In genomic region chr16:81798311-81799137, GRCh38 we compare ENCODE assay signal across 7 cellular contexts. TPM values are rescaled to one million over a fixed set of nuclear protein-coding genes. Genes with fewer than 3 reads are reported as not detected.
DNase-seq lines count a peak whose midpoint lies in the region; ATAC-seq and TF ChIP-seq lines count a peak whose summit lies in the region.

No MANE protein-coding gene starts in this region.

- ATAC-seq in GM18858 (IDR thresholded peaks at IDR 0.05; ENCODE audit: unreplicated experiment) (peak; percentile 36), GM21825 (IDR thresholded peaks at IDR 0.05; ENCODE audit: unreplicated experiment) (peak; percentile 50)

- no peaks in the 10 kb centered on the region for H3K9me3 ChIP-seq in Loucy (ENCODE audit: insufficient read depth, low read depth, low read length)

- H3K4me3 Mint-ChIP-seq in endothelial cell (ENCODE audit: unreplicated experiment): peak overlapping the region; percentile 54

- peak; percentile 36; the same call in 1 of the 2 replicates for TF ChIP-seq CTCF in Loucy (conservative IDR thresholded peaks at IDR 0.05; ENCODE audit: low read length)
- no peak for TF ChIP-seq CTCF in endothelial cell (IDR thresholded peaks at IDR 0.05; ENCODE audit: unreplicated experiment)

- peaks cover 4% of the 10 kb centered on the region for H3K27me3 Mint-ChIP-seq in endothelial cell (ENCODE audit: unreplicated experiment)

- peak overlapping the region; percentile 45 for H3K27ac Mint-ChIP-seq in endothelial cell (ENCODE audit: unreplicated experiment)

- no peaks in the 10 kb centered on the region for H3K9me3 Mint-ChIP-seq in endothelial cell (ENCODE audit: unreplicated experiment)

- no peaks in the 10 kb centered on the region for H3K27me3 ChIP-seq in Loucy (ENCODE audit: insufficient read depth, low read length, poor library complexity, severe bottlenecking)

- no peaks in the 10 kb centered on the region for H3K9me2 ChIP-seq in Loucy (replicated peaks; ENCODE audit: low read depth, low read length)

- peak overlapping the region; percentile 71 for H3K9ac ChIP-seq in Loucy (ENCODE audit: low read depth, low read length, poor library complexity, severe bottlenecking)

- peaks cover 36% of the 10 kb centered on the region for H3K4me1 ChIP-seq in Loucy (ENCODE audit: insufficient read depth, low read length, poor library complexity, severe bottlenecking)

- peak overlapping the region; percentile 44 for H2AFZ ChIP-seq in Loucy (ENCODE audit: low read length)

- DNase-seq in endothelial cell (ENCODE audit: low spot score): no peak
- DNase-seq in NK-92 (lab: John Stamatoyannopoulos, UW; ENCODE audit: unreplicated experiment): no peak
- DNase-seq in medulla oblongata (ENCODE audit: extremely low spot score): no peak
- DNase-seq in GM03348 (ENCODE audit: low spot score): no peak

- no peaks in the 10 kb centered on the region for H4K20me1 ChIP-seq in Loucy (ENCODE audit: insufficient read depth, low read length, poor library complexity, severe bottlenecking)

- H3K4me3 ChIP-seq in Loucy (ENCODE audit: low read length, poor library complexity, severe bottlenecking): peak overlapping the region; percentile 57

- H3K4me2 ChIP-seq in Loucy (ENCODE audit: low read depth, low read length, poor library complexity, severe bottlenecking): peak overlapping the region; percentile 74

- H3K36me3 ChIP-seq in Loucy (ENCODE audit: insufficient read depth, low read length): no peaks in the 10 kb centered on the region

- H3K79me2 ChIP-seq in Loucy (ENCODE audit: insufficient read depth, low read length): peaks cover 21% of the 10 kb centered on the region; the same call in 1 of the 2 replicates

- peaks cover 23% of the 10 kb centered on the region for H3K36me3 Mint-ChIP-seq in endothelial cell (ENCODE audit: low read depth, unreplicated experiment)

- peaks cover 11% of the 10 kb centered on the region for H3K4me1 Mint-ChIP-seq in endothelial cell (ENCODE audit: unreplicated experiment)

- no peaks in the 10 kb centered on the region for H3F3A ChIP-seq in Loucy (ENCODE audit: low read depth)

RNA-seq across cellular contexts. Expression of gene PLCG2, which starts 19.4 kb away (rescaled TPM):
- total RNA-seq in endothelial cell (ENCODE audit: unreplicated experiment): 103 TPM
